In genomic region chr19:40157059-40157458, GRCh38 we compare ENCODE assay signal across 13 cellular contexts. TPM values are rescaled to one million over a fixed set of nuclear protein-coding genes. Genes with fewer than 3 reads are reported as not detected.
DNase-seq lines count a peak whose midpoint lies in the region; ATAC-seq and TF ChIP-seq lines count a peak whose summit lies in the region.
"Had no signal": no experiment of that assay in that cellular context is flagged by ENCODE, and none has a peak within 500 bp of the region (broad histone marks: within the 10 kb centered on the region; RNA-seq: fewer than 3 reads in every experiment).

No MANE protein-coding gene starts in this region.

- POLR2A ChIA-PET in naive thymus-derived CD4-positive, alpha-beta T cell (lab: Charles Lee): no interaction called here

- peak overlapping the region; percentile 61 for H3K4me2 ChIP-seq in BLaER1

- H3K4me3 ChIP-seq in BLaER1: no peak overlapping the region
- H3K4me3 ChIP-seq in naive thymus-derived CD4-positive, alpha-beta T cell (ENCODE audit: low read length): no peak overlapping the region
- H3K4me3 ChIP-seq in gastrocnemius medialis: no peak overlapping the region

- H3K27me3 Mint-ChIP-seq in central memory CD8-positive, alpha-beta T cell: no peaks in the 10 kb centered on the region
- no peaks in the 10 kb centered on the region for H3K27me3 Mint-ChIP-seq in naive thymus-derived CD4-positive, alpha-beta T cell
- H3K27me3 Mint-ChIP-seq in stimulated activated naive B cell treated with anti-CD40 and anti-IgM and Interleukin-4, amounts not matched to agents 10 μg/mL and 1 μg/mL and 100 μg/mL, for 72 hours: no peaks in the 10 kb centered on the region
- H3K27me3 Mint-ChIP-seq: CD4-positive, CD25-positive, alpha-beta regulatory T cell; CD8-positive, alpha-beta memory T cell had no signal

- H3K36me3 ChIP-seq in BLaER1: no peaks in the 10 kb centered on the region
- H3K36me3 ChIP-seq in naive thymus-derived CD4-positive, alpha-beta T cell (ENCODE audit: control insufficient read depth in 2 of 3, insufficient read depth in 3 of 3, low read length in 3 of 3): no peaks in the 10 kb centered on the region
- H3K36me3 ChIP-seq in gastrocnemius medialis: no peaks in the 10 kb centered on the region

- no peaks in the 10 kb centered on the region for H4K20me1 ChIP-seq in BLaER1

- in situ Hi-C loops in gastrocnemius medialis (cut with MboI; ENCODE audit: low sequenced_read_pairs in 4 of 4): no loop called here

- peak overlapping the region; percentile 22 for H3K27ac Mint-ChIP-seq in central memory CD8-positive, alpha-beta T cell (ENCODE audit: low read depth)
- no peak overlapping the region for H3K27ac Mint-ChIP-seq in naive thymus-derived CD4-positive, alpha-beta T cell
- H3K27ac Mint-ChIP-seq in stimulated activated naive B cell treated with anti-CD40 and anti-IgM and Interleukin-4, amounts not matched to agents 10 μg/mL and 1 μg/mL and 100 μg/mL, for 72 hours: peak overlapping the region; percentile 20
- H3K27ac Mint-ChIP-seq: CD4-positive, CD25-positive, alpha-beta regulatory T cell; H9 had no signal

- H3K27me3 ChIP-seq in BLaER1: no peaks in the 10 kb centered on the region
- no peaks in the 10 kb centered on the region for H3K27me3 ChIP-seq in naive thymus-derived CD4-positive, alpha-beta T cell (ENCODE audit: control insufficient read depth in 2 of 2, insufficient read depth in 2 of 2, low read length in 2 of 2)
- no peaks in the 10 kb centered on the region for H3K27me3 ChIP-seq in gastrocnemius medialis

- no peak overlapping the region for H3K27ac ChIP-seq in BLaER1
- H3K27ac ChIP-seq in naive thymus-derived CD4-positive, alpha-beta T cell (ENCODE audit: low read depth, low read length): no peak overlapping the region
- no peak overlapping the region for H3K27ac ChIP-seq in gastrocnemius medialis

- TF ChIP-seq POLR2A in gastrocnemius medialis (IDR thresholded peaks at IDR 0.05): no peak

- intact Hi-C loops in naive thymus-derived CD4-positive, alpha-beta T cell (cut with micrococcal nuclease): no loop called here
- intact Hi-C loops in gastrocnemius medialis (cut with DNase I; ENCODE audit: low total_unique reads): no loop called here

- H3K36me3 Mint-ChIP-seq in central memory CD8-positive, alpha-beta T cell (ENCODE audit: insufficient read depth): no peaks in the 10 kb centered on the region
- no peaks in the 10 kb centered on the region for H3K36me3 Mint-ChIP-seq in naive thymus-derived CD4-positive, alpha-beta T cell
- no peaks in the 10 kb centered on the region for H3K36me3 Mint-ChIP-seq in stimulated activated naive B cell treated with anti-CD40 and anti-IgM and Interleukin-4, amounts not matched to agents 10 μg/mL and 1 μg/mL and 100 μg/mL, for 72 hours
- H3K36me3 Mint-ChIP-seq: CD4-positive, CD25-positive, alpha-beta regulatory T cell; CD8-positive, alpha-beta memory T cell had no signal

- TF ChIP-seq CTCF in gastrocnemius medialis (IDR thresholded peaks at IDR 0.05 in 4 of 5, conservative IDR thresholded peaks at IDR 0.05 in 1 of 5): no peak

- H3K9me3 ChIP-seq in BLaER1: no peaks in the 10 kb centered on the region
- H3K9me3 ChIP-seq in naive thymus-derived CD4-positive, alpha-beta T cell (ENCODE audit: control insufficient read depth in 2 of 3, low read length in 3 of 3): no peaks in the 10 kb centered on the region
- no peaks in the 10 kb centered on the region for H3K9me3 ChIP-seq in gastrocnemius medialis

- H3K4me3 Mint-ChIP-seq in central memory CD8-positive, alpha-beta T cell: no peak overlapping the region
- no peak overlapping the region for H3K4me3 Mint-ChIP-seq in naive thymus-derived CD4-positive, alpha-beta T cell
- no peak overlapping the region for H3K4me3 Mint-ChIP-seq in stimulated activated naive B cell treated with anti-CD40 and anti-IgM and Interleukin-4, amounts not matched to agents 10 μg/mL and 1 μg/mL and 100 μg/mL, for 72 hours
- H3K4me3 Mint-ChIP-seq: CD4-positive, CD25-positive, alpha-beta regulatory T cell; H9 had no signal

- peak in 1 of 2 donors; percentile 15 for DNase-seq in central memory CD8-positive, alpha-beta T cell (ENCODE audit: low spot score in 2 of 2)
- no peak for DNase-seq in naive thymus-derived CD4-positive, alpha-beta T cell
- no peak for DNase-seq in stimulated activated naive B cell treated with anti-CD40 and anti-IgM and Interleukin-4, amounts not matched to agents 10 μg/mL and 1 μg/mL and 100 μg/mL, for 72 hours
- no peak for DNase-seq in gastrocnemius medialis
- DNase-seq in NCI-H1092 (lab: John Stamatoyannopoulos, UW): no peak
- DNase-seq: 8988T; C1 segment of cervical spinal cord; Caco-2; CD4-positive, CD25-positive, alpha-beta regulatory T cell; CD8-positive, alpha-beta memory T cell; H9 had no signal

- CTCF ChIA-PET in naive thymus-derived CD4-positive, alpha-beta T cell (lab: Charles Lee): interaction anchor here (0.5 to 0.6 kb wide), 4 partner anchors 148 to 1680 kb away, joined by 3 to 5 read pairs (median 4); no protein-coding TSS in a partner anchor

- H3K9ac ChIP-seq in BLaER1: no peak overlapping the region

- no peaks in the 10 kb centered on the region for H3K9me3 Mint-ChIP-seq in central memory CD8-positive, alpha-beta T cell
- no peaks in the 10 kb centered on the region for H3K9me3 Mint-ChIP-seq in naive thymus-derived CD4-positive, alpha-beta T cell
- no peaks in the 10 kb centered on the region for H3K9me3 Mint-ChIP-seq in stimulated activated naive B cell treated with anti-CD40 and anti-IgM and Interleukin-4, amounts not matched to agents 10 μg/mL and 1 μg/mL and 100 μg/mL, for 72 hours
- H3K9me3 Mint-ChIP-seq: CD4-positive, CD25-positive, alpha-beta regulatory T cell; CD8-positive, alpha-beta memory T cell had no signal

- ATAC-seq in central memory CD8-positive, alpha-beta T cell (replicated peaks; ENCODE audit: extremely low read depth, poor library complexity, severe bottlenecking): peak; percentile 89
- peak; percentile 37 for ATAC-seq in naive thymus-derived CD4-positive, alpha-beta T cell
- ATAC-seq in stimulated activated naive B cell treated with anti-CD40 and anti-IgM and Interleukin-4, amounts not matched to agents 10 μg/mL and 1 μg/mL and 100 μg/mL, for 72 hours (replicated peaks): no peak
- ATAC-seq in HG03139 (IDR thresholded peaks at IDR 0.05; ENCODE audit: unreplicated experiment) (no peak), gastrocnemius medialis (no peak)

- peaks cover 8% of the 10 kb centered on the region for H3K4me1 Mint-ChIP-seq in central memory CD8-positive, alpha-beta T cell
- H3K4me1 Mint-ChIP-seq in naive thymus-derived CD4-positive, alpha-beta T cell: peaks cover 5 to 16% (median 7%) of the 10 kb centered on the region in 7 donors
- H3K4me1 Mint-ChIP-seq in stimulated activated naive B cell treated with anti-CD40 and anti-IgM and Interleukin-4, amounts not matched to agents 10 μg/mL and 1 μg/mL and 100 μg/mL, for 72 hours: peaks cover 9 to 13% of the 10 kb centered on the region in 2 donors
- H3K4me1 Mint-ChIP-seq: CD4-positive, CD25-positive, alpha-beta regulatory T cell; H9 had no signal

- H3K4me1 ChIP-seq in BLaER1: peaks cover 62% of the 10 kb centered on the region
- H3K4me1 ChIP-seq in naive thymus-derived CD4-positive, alpha-beta T cell (ENCODE audit: control insufficient read depth in 2 of 2, insufficient read depth in 2 of 2, low read length in 2 of 2): peaks cover 0 to 4% of the 10 kb centered on the region in 2 donors
- H3K4me1 ChIP-seq in gastrocnemius medialis: no peaks in the 10 kb centered on the region
- H3K4me1 ChIP-seq: Caco-2 had no signal

RNA-seq across cellular contexts. Expression of gene MAP3K10, which starts 34.2 kb away (rescaled TPM):
- total RNA-seq in naive thymus-derived CD4-positive, alpha-beta T cell: 10 to 100 TPM; 22.3 to 31.5 (median 27.0) TPM
- polyA plus RNA-seq in naive thymus-derived CD4-positive, alpha-beta T cell: under 1 TPM; 0.09 to 0.52 TPM
- 10 to 100 TPM; 16.4 to 25.8 (median 21.6) TPM for total RNA-seq in gastrocnemius medialis

Comparison
In these comparisons a context has a peak if more than half of its experiments do, and no peak if none do; other contexts are left out.
1. ATAC-seq: peak in central memory CD8-positive, alpha-beta T cell (single experiment) and naive thymus-derived CD4-positive, alpha-beta T cell (single experiment); none in stimulated activated naive B cell treated with anti-CD40 and anti-IgM and Interleukin-4, amounts not matched to agents 10 μg/mL and 1 μg/mL and 100 μg/mL, for 72 hours (0 of 2), HG03139 (single experiment) and gastrocnemius medialis (0 of 2).
2. H3K27ac Mint-ChIP-seq: peak in central memory CD8-positive, alpha-beta T cell (single experiment) and stimulated activated naive B cell treated with anti-CD40 and anti-IgM and Interleukin-4, amounts not matched to agents 10 μg/mL and 1 μg/mL and 100 μg/mL, for 72 hours (single experiment); none in naive thymus-derived CD4-positive, alpha-beta T cell (0 of 9).